ENCODE assay signal across 1 cellular context in genomic region chrX:14851526-14851925, GRCh38.
TF ChIP-seq lines count a peak whose summit lies in the region.

No MANE protein-coding gene starts in this region.

TF ChIP-seq in GM12878, 131 proteins besides CTCF, POLR2A, EP300 and RAD21:
- TF ChIP-seq IKZF1 (conservative IDR thresholded peaks at IDR 0.05), result no peak
- TF ChIP-seq SIN3A (IDR thresholded peaks at IDR 0.05; ENCODE audit: low read depth, low read length), result no peak
- TF ChIP-seq RBBP5 (conservative IDR thresholded peaks at IDR 0.05), result no peak
- no peak for TF ChIP-seq KDM1A (IDR thresholded peaks at IDR 0.05; ENCODE audit: borderline replicate concordance)
- TF ChIP-seq PAX8 (IDR thresholded peaks at IDR 0.05), result no peak
- peak; percentile 63; the same call in 1 of the 2 replicates for TF ChIP-seq MEF2A (IDR thresholded peaks at IDR 0.05; ENCODE audit: insufficient read depth, low read depth, low read length)
- TF ChIP-seq RUNX3 (IDR thresholded peaks at IDR 0.05; ENCODE audit: low read length), result peak; percentile 52; the same call in 1 of the 2 replicates
- TF ChIP-seq MEF2B (IDR thresholded peaks at IDR 0.05; ENCODE audit: partially characterized antibody, poor library complexity, severe bottlenecking), result peak; percentile 62
